Comparison of ENCODE assay signal across 26 cellular contexts in the genomic region with DNA sequence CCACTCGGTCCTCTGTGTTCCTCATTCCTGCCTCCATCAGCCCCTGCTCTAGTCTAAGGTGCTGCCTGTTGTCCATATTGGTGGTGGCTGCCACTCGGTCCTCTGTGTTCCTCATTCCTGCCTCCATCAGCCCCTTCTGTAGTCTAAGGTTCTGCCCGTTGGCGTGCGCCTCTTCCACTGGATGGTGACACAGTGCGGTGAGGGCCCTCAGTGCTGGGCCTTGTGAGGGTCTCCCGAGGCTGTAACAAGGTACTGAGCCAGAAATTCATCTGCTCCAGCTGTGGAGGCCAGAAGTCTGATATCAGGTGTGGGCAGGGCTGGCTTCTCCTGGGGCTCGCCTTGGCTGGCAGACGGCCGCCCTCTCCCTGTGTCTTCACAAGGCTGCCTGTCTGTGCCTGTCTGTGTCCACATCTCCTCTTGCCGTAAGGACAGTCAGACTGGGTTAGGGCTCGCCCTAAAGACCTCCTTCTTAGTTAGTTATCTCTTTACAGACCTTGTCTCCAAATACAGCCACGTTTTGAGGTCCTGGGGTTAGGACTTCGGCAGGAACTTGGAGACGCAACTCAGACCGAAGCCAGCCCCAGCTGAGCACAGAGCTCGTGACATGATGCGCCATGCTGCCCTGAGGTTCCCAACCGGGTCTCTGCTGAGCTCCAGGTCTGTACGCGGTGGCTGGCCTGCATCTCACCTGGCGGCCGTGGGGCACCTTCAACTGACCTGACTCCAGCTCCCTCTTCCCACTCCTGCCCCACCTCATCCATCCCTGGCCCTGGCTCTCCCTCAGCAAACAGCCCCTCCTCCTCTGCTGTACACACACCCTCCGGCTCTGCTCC.
DNase-seq lines count a peak whose midpoint lies in the region; ATAC-seq and TF ChIP-seq lines count a peak whose summit lies in the region.
"Had no signal": no experiment of that assay in that cellular context is flagged by ENCODE, and none has a peak within 500 bp of the region (broad histone marks: within the 10 kb centered on the region; RNA-seq: fewer than 3 reads in every experiment).

No MANE protein-coding gene starts in this region.

- no peak for TF ChIP-seq CTCF in chondrocyte (IDR thresholded peaks at IDR 0.05)

- no peaks in the 10 kb centered on the region for H3K36me3 ChIP-seq in aorta (ENCODE audit: control insufficient read depth in 1 of 2, insufficient read depth in 2 of 2, low read length in 1 of 2)
- H3K36me3 ChIP-seq: brain microvascular endothelial cell, SJSA1 had no signal

- H3K27ac Mint-ChIP-seq in activated naive CD8-positive, alpha-beta T cell treated with anti-CD3 and anti-CD28 coated beads, Interleukin-2, amount 10 ng/mL, durations not matched to agents 7 days and 5 days, result peak overlapping the region; percentile 87
- H3K27ac Mint-ChIP-seq in activated naive CD8-positive, alpha-beta T cell treated with anti-CD3 and anti-CD28 coated beads, Interleukin-2, amount 50 U/mL, for 24 hours, result no peak overlapping the region
- H3K27ac Mint-ChIP-seq in chondrocyte (ENCODE audit: unreplicated experiment), result no peak overlapping the region
- peak overlapping the region in 3 of 10 donors; percentile 39 to 82 (median 43) for H3K27ac Mint-ChIP-seq in naive thymus-derived CD8-positive, alpha-beta T cell
- H3K27ac Mint-ChIP-seq: activated CD4-positive, alpha-beta T cell treated with anti-CD3 and anti-CD28 coated beads for 36 hours; activated T-helper 1 cell treated with anti-CD3 and anti-CD28 coated beads, Interleukin-12 subunit alpha, Interleukin-12 subunit beta, Interleukin-2, Interleukin-4 antibody, amounts not matched to agents 30 ng/mL and 10 ng/mL and 1 ng/mL, durations not matched to agents 14 hours and 24 hours and 36 hours; immature natural killer cell had no signal

- peaks cover 3% of the 10 kb centered on the region for H3K9me3 Mint-ChIP-seq in activated naive CD8-positive, alpha-beta T cell treated with anti-CD3 and anti-CD28 coated beads, Interleukin-2, amount 10 ng/mL, durations not matched to agents 7 days and 5 days
- peaks cover 6% of the 10 kb centered on the region for H3K9me3 Mint-ChIP-seq in activated naive CD8-positive, alpha-beta T cell treated with anti-CD3 and anti-CD28 coated beads, Interleukin-2, amount 50 U/mL, for 24 hours
- peaks cover 7% of the 10 kb centered on the region for H3K9me3 Mint-ChIP-seq in chondrocyte (ENCODE audit: low read depth)
- peaks cover 0 to 5% (median 0%) of the 10 kb centered on the region in 9 donors for H3K9me3 Mint-ChIP-seq in naive thymus-derived CD8-positive, alpha-beta T cell

- no peak overlapping the region for H3K4me3 Mint-ChIP-seq in activated naive CD8-positive, alpha-beta T cell treated with anti-CD3 and anti-CD28 coated beads, Interleukin-2, amount 10 ng/mL, durations not matched to agents 7 days and 5 days
- no peak overlapping the region for H3K4me3 Mint-ChIP-seq in activated naive CD8-positive, alpha-beta T cell treated with anti-CD3 and anti-CD28 coated beads, Interleukin-2, amount 50 U/mL, for 24 hours
- no peak overlapping the region for H3K4me3 Mint-ChIP-seq in chondrocyte (ENCODE audit: unreplicated experiment)
- H3K4me3 Mint-ChIP-seq in naive thymus-derived CD8-positive, alpha-beta T cell, result peak overlapping the region in 7 of 10 donors; percentile 9 to 87 (median 35)
- H3K4me3 Mint-ChIP-seq: activated CD4-positive, alpha-beta T cell treated with anti-CD3 and anti-CD28 coated beads for 36 hours; activated T-helper 1 cell treated with anti-CD3 and anti-CD28 coated beads, Interleukin-12 subunit alpha, Interleukin-12 subunit beta, Interleukin-2, Interleukin-4 antibody, amounts not matched to agents 30 ng/mL and 10 ng/mL and 1 ng/mL, durations not matched to agents 14 hours and 24 hours and 36 hours; immature natural killer cell had no signal

- no peaks in the 10 kb centered on the region for H3K9me3 ChIP-seq in aorta (ENCODE audit: control insufficient read depth, low read length)
- H3K9me3 ChIP-seq: psoas muscle, SJSA1 had no signal

- ATAC-seq in activated naive CD8-positive, alpha-beta T cell treated with anti-CD3 and anti-CD28 coated beads, Interleukin-2, amount 10 ng/mL, durations not matched to agents 7 days and 5 days (ENCODE audit: low read depth), result no peak
- ATAC-seq in activated naive CD8-positive, alpha-beta T cell treated with anti-CD3 and anti-CD28 coated beads, Interleukin-2, amount 50 U/mL, for 24 hours, result no peak
- no peak for ATAC-seq in naive thymus-derived CD8-positive, alpha-beta T cell
- peak; percentile 20 for ATAC-seq in aorta (ENCODE audit: low FRiP score)
- ATAC-seq in stimulated activated naive CD8-positive, alpha-beta T cell treated with anti-CD3 and anti-CD28 coated beads, Interleukin-15, Interleukin-2, amounts not matched to agents 100 U/mL and 50 U/mL, for 24 hours, result no peak
- ATAC-seq: activated CD4-positive, alpha-beta T cell treated with anti-CD3 and anti-CD28 coated beads for 36 hours; left lobe of liver; psoas muscle had no signal

- intact Hi-C loops in aorta (cut with DNase I), result no loop called here

- POLR2A ChIA-PET in activated naive CD8-positive, alpha-beta T cell treated with anti-CD3 and anti-CD28 coated beads, Interleukin-2, amount 10 ng/mL, durations not matched to agents 7 days and 5 days (lab: Charles Lee), result no interaction called here
- POLR2A ChIA-PET in naive thymus-derived CD8-positive, alpha-beta T cell (lab: Charles Lee), result interaction anchor here (0.6 kb wide), 1 partner anchor 1357 kb away, joined by 3 read pairs; no protein-coding TSS in a partner anchor

- peaks cover 6% of the 10 kb centered on the region for H3K27me3 Mint-ChIP-seq in activated naive CD8-positive, alpha-beta T cell treated with anti-CD3 and anti-CD28 coated beads, Interleukin-2, amount 10 ng/mL, durations not matched to agents 7 days and 5 days
- H3K27me3 Mint-ChIP-seq in activated naive CD8-positive, alpha-beta T cell treated with anti-CD3 and anti-CD28 coated beads, Interleukin-2, amount 50 U/mL, for 24 hours, result peaks cover 9% of the 10 kb centered on the region
- H3K27me3 Mint-ChIP-seq in chondrocyte (ENCODE audit: low read depth), result peaks cover 21% of the 10 kb centered on the region
- peaks cover 0 to 3% (median 0%) of the 10 kb centered on the region in 5 donors for H3K27me3 Mint-ChIP-seq in naive thymus-derived CD8-positive, alpha-beta T cell

- no peaks in the 10 kb centered on the region for H3K4me1 ChIP-seq in aorta (ENCODE audit: control insufficient read depth in 1 of 2, insufficient read depth in 2 of 2, low read length in 2 of 2)
- H3K4me1 ChIP-seq: psoas muscle, SJSA1 had no signal

- no peak overlapping the region for H3K4me3 ChIP-seq in aorta (ENCODE audit: low read length in 2 of 2)
- H3K4me3 ChIP-seq: psoas muscle, SJSA1 had no signal

- peaks cover 43% of the 10 kb centered on the region for H3K4me1 Mint-ChIP-seq in activated naive CD8-positive, alpha-beta T cell treated with anti-CD3 and anti-CD28 coated beads, Interleukin-2, amount 10 ng/mL, durations not matched to agents 7 days and 5 days
- H3K4me1 Mint-ChIP-seq in activated naive CD8-positive, alpha-beta T cell treated with anti-CD3 and anti-CD28 coated beads, Interleukin-2, amount 50 U/mL, for 24 hours, result peaks cover 48% of the 10 kb centered on the region
- H3K4me1 Mint-ChIP-seq in chondrocyte (ENCODE audit: low read depth), result no peaks in the 10 kb centered on the region
- H3K4me1 Mint-ChIP-seq in naive thymus-derived CD8-positive, alpha-beta T cell, result peaks cover 35 to 80% (median 68%) of the 10 kb centered on the region in 4 donors

- H3K27ac ChIP-seq in aorta (ENCODE audit: low read depth in 1 of 2, low read length in 2 of 2), result no peak overlapping the region
- H3K27ac ChIP-seq: brain microvascular endothelial cell, HL-60, psoas muscle, SJSA1 had no signal

- no peak for DNase-seq in activated naive CD8-positive, alpha-beta T cell treated with anti-CD3 and anti-CD28 coated beads, Interleukin-2, amount 10 ng/mL, durations not matched to agents 7 days and 5 days
- no peak for DNase-seq in activated naive CD8-positive, alpha-beta T cell treated with anti-CD3 and anti-CD28 coated beads, Interleukin-2, amount 50 U/mL, for 24 hours
- DNase-seq in chondrocyte (ENCODE audit: low spot score), result peak; percentile 82
- DNase-seq in naive thymus-derived CD8-positive, alpha-beta T cell, result no peak
- peak; percentile 18 to 61 for DNase-seq in aorta
- DNase-seq in stimulated activated naive CD8-positive, alpha-beta T cell treated with anti-CD3 and anti-CD28 coated beads, Interleukin-15, Interleukin-2, amounts not matched to agents 100 U/mL and 50 U/mL, for 24 hours, result no peak
- DNase-seq in GM19238 (ENCODE audit: insufficient read length, low spot score), result no peak
- DNase-seq: activated CD4-positive, alpha-beta T cell treated with anti-CD3 and anti-CD28 coated beads for 36 hours; activated naive CD4-positive, alpha-beta T cell treated with Interleukin-2 at 50 U/mL for 16 hours; brain microvascular endothelial cell; DMS153; effector CD4-positive, alpha-beta T cell; immature natural killer cell; KBM-7; mesenchymal stem cell; NCI-H1092; NCI-H187; NCI-H446 treated with DMSO at 0.1 percent for 48 hours; NCI-H774; psoas muscle; stimulated activated CD4-positive, alpha-beta T cell treated with anti-CD3 and anti-CD28 coated beads, Interleukin-4, amount 100 ng/mL, for 4 hours; T-helper 9 cell had no signal

- peaks cover 9% of the 10 kb centered on the region for H3K36me3 Mint-ChIP-seq in activated naive CD8-positive, alpha-beta T cell treated with anti-CD3 and anti-CD28 coated beads, Interleukin-2, amount 10 ng/mL, durations not matched to agents 7 days and 5 days
- H3K36me3 Mint-ChIP-seq in activated naive CD8-positive, alpha-beta T cell treated with anti-CD3 and anti-CD28 coated beads, Interleukin-2, amount 50 U/mL, for 24 hours (ENCODE audit: low read depth), result no peaks in the 10 kb centered on the region
- H3K36me3 Mint-ChIP-seq in chondrocyte (ENCODE audit: low read depth), result no peaks in the 10 kb centered on the region
- no peaks in the 10 kb centered on the region for H3K36me3 Mint-ChIP-seq in naive thymus-derived CD8-positive, alpha-beta T cell
- H3K36me3 Mint-ChIP-seq: immature natural killer cell had no signal

- 82% methylated on average over 24 of the region's 24 CpGs for WGBS in aorta, 2 donors

- no peaks in the 10 kb centered on the region for H3K27me3 ChIP-seq in aorta (ENCODE audit: control insufficient read depth in 1 of 2, insufficient read depth in 2 of 2, low read length in 1 of 2)
- H3K27me3 ChIP-seq: brain microvascular endothelial cell had no signal

Comparison
In these comparisons a context has a peak if more than half of its experiments do, and no peak if none do; other contexts are left out.
1. DNase-seq: peak in chondrocyte (single experiment) and aorta (2 of 2); none in activated naive CD8-positive, alpha-beta T cell treated with anti-CD3 and anti-CD28 coated beads, Interleukin-2, amount 10 ng/mL, durations not matched to agents 7 days and 5 days (single experiment), activated naive CD8-positive, alpha-beta T cell treated with anti-CD3 and anti-CD28 coated beads, Interleukin-2, amount 50 U/mL, for 24 hours (single experiment), naive thymus-derived CD8-positive, alpha-beta T cell (0 of 10), stimulated activated naive CD8-positive, alpha-beta T cell treated with anti-CD3 and anti-CD28 coated beads, Interleukin-15, Interleukin-2, amounts not matched to agents 100 U/mL and 50 U/mL, for 24 hours (single experiment) and GM19238 (single experiment).
2. H3K4me3 Mint-ChIP-seq: peak in naive thymus-derived CD8-positive, alpha-beta T cell (7 of 10); none in activated naive CD8-positive, alpha-beta T cell treated with anti-CD3 and anti-CD28 coated beads, Interleukin-2, amount 10 ng/mL, durations not matched to agents 7 days and 5 days (single experiment), activated naive CD8-positive, alpha-beta T cell treated with anti-CD3 and anti-CD28 coated beads, Interleukin-2, amount 50 U/mL, for 24 hours (single experiment) and chondrocyte (single experiment).